21 cellular contexts compared by ENCODE assay signal in genomic region chr4:86031927-86032326, GRCh38.
DNase-seq lines count a peak whose midpoint lies in the region; ATAC-seq, FAIRE-seq and TF ChIP-seq lines count a peak whose summit lies in the region.
"Had no signal": no experiment of that assay in that cellular context is flagged by ENCODE, and none has a peak within 500 bp of the region (broad histone marks: within the 10 kb centered on the region; RNA-seq: fewer than 3 reads in every experiment).

No MANE protein-coding gene starts in this region.

- no TSS peak for BruUV-seq in HepG2 (replicated peaks; lab: Mats Ljungman, UMichigan)

- no peaks in the 10 kb centered on the region for H3K79me2 ChIP-seq in HepG2 (ENCODE audit: insufficient read depth, low read length)

- H3K9me3 ChIP-seq in HepG2 (ENCODE audit: low read length) (no peaks in the 10 kb centered on the region), right lobe of liver (no peaks in the 10 kb centered on the region), aorta (ENCODE audit: control insufficient read depth, low read length) (no peaks in the 10 kb centered on the region), MG63 (no peaks in the 10 kb centered on the region)

- H4K20me1 ChIP-seq in HepG2 (ENCODE audit: insufficient read depth, low read length): no peaks in the 10 kb centered on the region

- TF ChIP-seq EP300 in HepG2 (IDR thresholded peaks at IDR 0.05; ENCODE audit: low read depth in 2 of 2, low read length in 2 of 2) (no peak), HepG2 (CRISPR knock-in tag; IDR thresholded peaks at IDR 0.05; ENCODE audit: borderline replicate concordance) (no peak)

- ATAC-seq in HepG2: no peak
- ATAC-seq in right lobe of liver: no peak
- no peak for ATAC-seq in aorta (ENCODE audit: low FRiP score)
- ATAC-seq: natural killer cell treated with Interleukin-12 subunit alpha and Interleukin-12 subunit beta and Interleukin-15 and Interleukin-18, amount 100 ng/mL, for 72 hours had no signal

- H3K4me3 ChIP-seq in HepG2 (replicated peaks in 1 of 3; ENCODE audit: insufficient read depth in 1 of 3, low read depth in 2 of 3, low read length in 3 of 3): no peak overlapping the region
- no peak overlapping the region for H3K4me3 ChIP-seq in right lobe of liver
- no peak overlapping the region for H3K4me3 ChIP-seq in cardiac fibroblast (replicated peaks in 1 of 2; ENCODE audit: low read depth in 2 of 2, low read length in 2 of 2)
- H3K4me3 ChIP-seq in aorta (ENCODE audit: low read length in 2 of 2): no peak overlapping the region
- no peak overlapping the region for H3K4me3 ChIP-seq in MG63
- H3K4me3 ChIP-seq: PC-9, SK-N-MC had no signal

- FAIRE-seq in HepG2 (lab: Jason Lieb, UNC): no peak
- FAIRE-seq: GM12892 had no signal

- H3K4me1 ChIP-seq in HepG2 (ENCODE audit: insufficient read depth, low read length) (no peaks in the 10 kb centered on the region), right lobe of liver (no peaks in the 10 kb centered on the region), aorta (ENCODE audit: control insufficient read depth in 1 of 2, insufficient read depth in 2 of 2, low read length in 2 of 2) (peaks cover 1 to 4% of the 10 kb centered on the region in 2 donors)

- H3K9ac ChIP-seq in HepG2 (ENCODE audit: insufficient read depth, low read depth, low read length): no peak overlapping the region

- H3K4me1 Mint-ChIP-seq in nephron: peaks cover 34% of the 10 kb centered on the region
- no peaks in the 10 kb centered on the region for H3K4me1 Mint-ChIP-seq in activated CD4-positive, alpha-beta T cell treated with anti-CD3 and anti-CD28 coated beads, Interleukin-2, amount 10 ng/mL, durations not matched to agents 7 days and 5 days
- H3K4me1 Mint-ChIP-seq: activated naive CD4-positive, alpha-beta T cell treated with anti-CD3 and anti-CD28 coated beads, Interleukin-2, amount 50 U/mL, for 24 hours had no signal

- no peak for TF ChIP-seq POLR2A in HepG2 (IDR thresholded peaks at IDR 0.05; ENCODE audit: insufficient read depth in 1 of 2, low read depth in 2 of 2, low read length in 2 of 2)
- no peak for TF ChIP-seq POLR2A in right lobe of liver (IDR thresholded peaks at IDR 0.05)

- no peak overlapping the region for H3K27ac ChIP-seq in HepG2 (ENCODE audit: extremely low read length, insufficient read depth, low read length)
- no peak overlapping the region for H3K27ac ChIP-seq in right lobe of liver
- H3K27ac ChIP-seq in aorta (ENCODE audit: low read depth in 1 of 2, low read length in 2 of 2): peak overlapping the region; percentile 99
- H3K27ac ChIP-seq: PC-9 had no signal

- TF ChIP-seq RAD21 in HepG2 (CRISPR knock-in tag; IDR thresholded peaks at IDR 0.05): no peak

- no peaks in the 10 kb centered on the region for H3K27me3 ChIP-seq in HepG2 (ENCODE audit: control insufficient read depth in 1 of 2, insufficient read depth in 2 of 2, low read length in 2 of 2)
- H3K27me3 ChIP-seq in right lobe of liver: no peaks in the 10 kb centered on the region
- H3K27me3 ChIP-seq in aorta (ENCODE audit: control insufficient read depth in 1 of 2, insufficient read depth in 2 of 2, low read length in 1 of 2): peaks cover 0 to under 1% of the 10 kb centered on the region in 2 donors
- no peaks in the 10 kb centered on the region for H3K27me3 ChIP-seq in MG63

- TF ChIP-seq CTCF in HepG2 (CRISPR knock-in tag; IDR thresholded peaks at IDR 0.05): no peak
- TF ChIP-seq CTCF in right lobe of liver (IDR thresholded peaks at IDR 0.05): no peak
- no peak for TF ChIP-seq CTCF in cardiac fibroblast (IDR thresholded peaks at IDR 0.05; ENCODE audit: low read depth, low read length)
- no peak for TF ChIP-seq CTCF in nephron (IDR thresholded peaks at IDR 0.05; ENCODE audit: unreplicated experiment in 3 of 3)

- H3K9me3 Mint-ChIP-seq in nephron: no peaks in the 10 kb centered on the region
- no peaks in the 10 kb centered on the region for H3K9me3 Mint-ChIP-seq in activated CD4-positive, alpha-beta T cell treated with anti-CD3 and anti-CD28 coated beads, Interleukin-2, amount 10 ng/mL, durations not matched to agents 7 days and 5 days
- H3K9me3 Mint-ChIP-seq: activated naive CD4-positive, alpha-beta T cell treated with anti-CD3 and anti-CD28 coated beads, Interleukin-2, amount 50 U/mL, for 24 hours; CD4-positive, alpha-beta T cell had no signal

- no peak overlapping the region for H3K4me2 ChIP-seq in HepG2 (ENCODE audit: low read depth, low read length)
- H3K4me2 ChIP-seq: PC-9 had no signal

- CTCF ChIA-PET in HepG2 (lab: Yijun Ruan, JAX; ENCODE audit: low intra/inter-chr PET ratio, low total read pairs): no interaction called here
- CTCF ChIA-PET in activated CD4-positive, alpha-beta T cell treated with anti-CD3 and anti-CD28 coated beads, Interleukin-2, amount 10 ng/mL, durations not matched to agents 7 days and 5 days (lab: Charles Lee): no interaction called here

- no peak overlapping the region for H3K4me3 Mint-ChIP-seq in nephron
- no peak overlapping the region for H3K4me3 Mint-ChIP-seq in activated CD4-positive, alpha-beta T cell treated with anti-CD3 and anti-CD28 coated beads, Interleukin-2, amount 10 ng/mL, durations not matched to agents 7 days and 5 days
- H3K4me3 Mint-ChIP-seq: activated naive CD4-positive, alpha-beta T cell treated with anti-CD3 and anti-CD28 coated beads, Interleukin-2, amount 50 U/mL, for 24 hours; CD4-positive, alpha-beta T cell; natural killer cell treated with Interleukin-12 subunit alpha and Interleukin-12 subunit beta and Interleukin-15 and Interleukin-18, amount 100 ng/mL, for 72 hours had no signal

- H3K36me3 ChIP-seq in HepG2 (replicated peaks in 1 of 2; ENCODE audit: control insufficient read depth in 1 of 2, insufficient read depth in 2 of 2, low read length in 2 of 2) (no peaks in the 10 kb centered on the region), right lobe of liver (no peaks in the 10 kb centered on the region), aorta (ENCODE audit: control insufficient read depth in 1 of 2, insufficient read depth in 2 of 2, low read length in 1 of 2) (no peaks in the 10 kb centered on the region), MG63 (no peaks in the 10 kb centered on the region)

- POLR2A ChIA-PET in HepG2 (lab: Yijun Ruan, JAX): no interaction called here
- POLR2A ChIA-PET in activated CD4-positive, alpha-beta T cell treated with anti-CD3 and anti-CD28 coated beads, Interleukin-2, amount 10 ng/mL, durations not matched to agents 7 days and 5 days (lab: Charles Lee): no interaction called here

- H2AFZ ChIP-seq in HepG2 (ENCODE audit: low read length): no peak overlapping the region
- H2AFZ ChIP-seq: PC-9 had no signal

- intact Hi-C loops in HepG2 (cut with micrococcal nuclease; ENCODE audit: unreplicated experiment): no loop called here
- intact Hi-C loops in right lobe of liver (cut with DNase I): no loop called here
- intact Hi-C loops in aorta (cut with DNase I): loop anchor here in 1 of 2 donors (2.0 kb wide), 1 partner anchor 21 kb away; no protein-coding TSS in a partner anchor

- DNase-seq in HepG2 (ENCODE audit: low spot score): no peak
- no peak for DNase-seq in right lobe of liver
- DNase-seq in cardiac fibroblast (ENCODE audit: low read depth in 2 of 2): peak; percentile 27 to 37
- no peak for DNase-seq in aorta
- no peak for DNase-seq in MG63
- no peak for DNase-seq in dedifferentiated amniotic fluid mesenchymal stem cell (ENCODE audit: extremely low spot score)
- DNase-seq in activated CD4-positive, alpha-beta T cell treated with anti-CD3 and anti-CD28 coated beads, Interleukin-2, amount 10 ng/mL, durations not matched to agents 7 days and 5 days: no peak
- DNase-seq: activated CD4-positive, CD25-positive, alpha-beta regulatory T cell treated with anti-CD3 and anti-CD28 coated beads, Interleukin-2, amount 50 U/mL, for 72 hours; activated CD8-positive, alpha-beta memory T cell treated with anti-CD3 and anti-CD28 coated beads for 24 hours; activated T-cell treated with anti-CD3 and anti-CD28 coated beads, Interleukin-2, amount 50 U/mL, for 48 hours; CD4-positive, alpha-beta T cell; hippocampal formation; islet precursor cell; NCI-H1694; stimulated activated CD4-positive, alpha-beta T cell treated with anti-CD3 and anti-CD28 coated beads, Interleukin-12 subunit alpha, Interleukin-12 subunit beta, amount 100 ng/mL, for 4 hours had no signal

- in situ Hi-C loops in HepG2 (cut with HindIII; ENCODE audit: extremely low pct_ligation_motif_present, low pct_unique_long_range_greater_than_20kb): no loop called here

- no peaks in the 10 kb centered on the region for H3K27me3 Mint-ChIP-seq in nephron (ENCODE audit: low read depth)
- peaks cover 2% of the 10 kb centered on the region for H3K27me3 Mint-ChIP-seq in activated CD4-positive, alpha-beta T cell treated with anti-CD3 and anti-CD28 coated beads, Interleukin-2, amount 10 ng/mL, durations not matched to agents 7 days and 5 days
- H3K27me3 Mint-ChIP-seq: activated naive CD4-positive, alpha-beta T cell treated with anti-CD3 and anti-CD28 coated beads, Interleukin-2, amount 50 U/mL, for 24 hours; CD4-positive, alpha-beta T cell; natural killer cell treated with Interleukin-12 subunit alpha and Interleukin-12 subunit beta and Interleukin-15 and Interleukin-18, amount 100 ng/mL, for 72 hours had no signal

- H3K36me3 Mint-ChIP-seq in nephron (ENCODE audit: low read depth): peaks cover 5% of the 10 kb centered on the region
- no peaks in the 10 kb centered on the region for H3K36me3 Mint-ChIP-seq in activated CD4-positive, alpha-beta T cell treated with anti-CD3 and anti-CD28 coated beads, Interleukin-2, amount 10 ng/mL, durations not matched to agents 7 days and 5 days (ENCODE audit: low read depth)
- H3K36me3 Mint-ChIP-seq: activated naive CD4-positive, alpha-beta T cell treated with anti-CD3 and anti-CD28 coated beads, Interleukin-2, amount 50 U/mL, for 24 hours; natural killer cell treated with Interleukin-12 subunit alpha and Interleukin-12 subunit beta and Interleukin-15 and Interleukin-18, amount 100 ng/mL, for 72 hours had no signal

- H3K27ac Mint-ChIP-seq in nephron: peak overlapping the region in 2 of 3 experiments; percentile 93 to 94
- no peak overlapping the region for H3K27ac Mint-ChIP-seq in activated CD4-positive, alpha-beta T cell treated with anti-CD3 and anti-CD28 coated beads, Interleukin-2, amount 10 ng/mL, durations not matched to agents 7 days and 5 days
- H3K27ac Mint-ChIP-seq: activated naive CD4-positive, alpha-beta T cell treated with anti-CD3 and anti-CD28 coated beads, Interleukin-2, amount 50 U/mL, for 24 hours; CD4-positive, alpha-beta T cell; natural killer cell treated with Interleukin-12 subunit alpha and Interleukin-12 subunit beta and Interleukin-15 and Interleukin-18, amount 100 ng/mL, for 72 hours had no signal

- WGBS in HepG2 (ENCODE audit: low lambda C conversion rate): 8% methylated on average over 3 of the region's 3 CpGs
- 63% methylated on average over 3 of the region's 3 CpGs for WGBS in right lobe of liver (ENCODE audit: insufficient coverage, low coverage, low lambda C conversion rate, missing lambda C conversion rate)
- 90 to 91% methylated on average over 3 of the region's 3 CpGs for WGBS in aorta, 2 donors

TF ChIP-seq in HepG2, 621 proteins besides CTCF, POLR2A, EP300 and RAD21:
- TF ChIP-seq CEBPB (IDR thresholded peaks at IDR 0.05; ENCODE audit: borderline replicate concordance, low read depth, low read length): peak; percentile 19; the same call in 1 of the 2 replicates
- TF ChIP-seq TBP (CRISPR knock-in tag; IDR thresholded peaks at IDR 0.05): no peak

Comparison
In these comparisons a context has a peak if more than half of its experiments do, and no peak if none do; other contexts are left out.
1. DNase-seq: peak in cardiac fibroblast (2 of 2); none in HepG2 (single experiment), right lobe of liver (0 of 3), aorta (0 of 2), MG63 (single experiment), dedifferentiated amniotic fluid mesenchymal stem cell (single experiment) and activated CD4-positive, alpha-beta T cell treated with anti-CD3 and anti-CD28 coated beads, Interleukin-2, amount 10 ng/mL, durations not matched to agents 7 days and 5 days (single experiment).
2. H3K27ac ChIP-seq: peak in aorta (2 of 2); none in HepG2 (single experiment) and right lobe of liver (0 of 3).